In genomic region chr3:26623409-26624208, GRCh38 we compare ENCODE assay signal across 12 cellular contexts. TPM values are rescaled to one million over a fixed set of nuclear protein-coding genes. Genes with fewer than 3 reads are reported as not detected.
DNase-seq lines count a peak whose midpoint lies in the region; TF ChIP-seq lines count a peak whose summit lies in the region.
"Had no signal": no experiment of that assay in that cellular context is flagged by ENCODE, and none has a peak within 500 bp of the region (broad histone marks: within the 10 kb centered on the region; RNA-seq: fewer than 3 reads in every experiment).

No MANE protein-coding gene starts in this region.

- no peaks in the 10 kb centered on the region for H3K9me3 Mint-ChIP-seq in type B pancreatic cell
- H3K9me3 Mint-ChIP-seq: T-cell had no signal

- H3K27ac ChIP-seq in cardiac muscle cell (no peak overlapping the region), right atrium auricular region (no peak overlapping the region), mesodermal cell (ENCODE audit: low read depth, low read length, severe bottlenecking) (no peak overlapping the region)

- no peak for TF ChIP-seq CTCF in cardiac muscle cell (IDR thresholded peaks at IDR 0.05; ENCODE audit: low read depth, low read length)
- TF ChIP-seq CTCF in right atrium auricular region (IDR thresholded peaks at IDR 0.05) = no peak
- TF ChIP-seq CTCF in type B pancreatic cell (conservative IDR thresholded peaks at IDR 0.05) = no peak

- H3K9me3 ChIP-seq in cardiac muscle cell (ENCODE audit: low read depth) (no peaks in the 10 kb centered on the region), right atrium auricular region (no peaks in the 10 kb centered on the region), mesodermal cell (ENCODE audit: control insufficient read depth, low read length) (no peaks in the 10 kb centered on the region)

- DNase-seq in cardiac muscle cell (ENCODE audit: low read depth in 1 of 2, low spot score in 1 of 2) (peak in 1 of 2 donors; percentile 6), right atrium auricular region (ENCODE audit: low spot score) (no peak), ecto neural progenitor cell (ENCODE audit: low spot score) (peak; percentile 59), type B pancreatic cell (ENCODE audit: extremely low spot score, unreplicated experiment) (no peak), T-helper 9 cell (no peak), AG08396 (ENCODE audit: low spot score) (no peak)
- no peak for DNase-seq in stimulated activated CD4-positive, alpha-beta T cell treated with anti-CD3 and anti-CD28 coated beads, Interleukin-4, amount 100 ng/mL, for 1 hour
- DNase-seq: activated naive CD4-positive, alpha-beta T cell; mesenchymal stem cell; NCI-H2029 treated with DMSO at 0.1 percent for 48 hours; T-cell had no signal

- no peaks in the 10 kb centered on the region for H3K36me3 Mint-ChIP-seq in type B pancreatic cell
- H3K36me3 Mint-ChIP-seq: T-cell had no signal

- H3K4me1 ChIP-seq in cardiac muscle cell (ENCODE audit: low read depth) = peaks cover 2% of the 10 kb centered on the region
- peaks cover 0 to 20% of the 10 kb centered on the region in 2 donors for H3K4me1 ChIP-seq in right atrium auricular region
- H3K4me1 ChIP-seq in mesodermal cell (ENCODE audit: control insufficient read depth, insufficient read depth, low read length, poor library complexity, severe bottlenecking) = peaks cover 7% of the 10 kb centered on the region

- H3K4me1 Mint-ChIP-seq in type B pancreatic cell (ENCODE audit: unreplicated experiment) = peaks cover 19% of the 10 kb centered on the region
- H3K4me1 Mint-ChIP-seq: T-cell had no signal

- H3K4me3 ChIP-seq in cardiac muscle cell = peak overlapping the region; percentile 44
- H3K4me3 ChIP-seq in right atrium auricular region = peak overlapping the region in 1 of 2 donors; percentile 41
- H3K4me3 ChIP-seq in mesodermal cell (ENCODE audit: extremely low read depth, insufficient read depth, low read length, poor library complexity, severe bottlenecking) = peak overlapping the region; percentile 43

- 1% methylated on average over 14 to 26 of the region's 33 CpGs for WGBS in mesodermal cell (ENCODE audit: insufficient coverage in 2 of 2), 2 experiments

- H3K4me3 Mint-ChIP-seq in type B pancreatic cell = peak overlapping the region; percentile 86
- H3K4me3 Mint-ChIP-seq: T-cell had no signal

- H3K27ac Mint-ChIP-seq in type B pancreatic cell = no peak overlapping the region
- H3K27ac Mint-ChIP-seq: T-cell had no signal

- H3K27me3 ChIP-seq in cardiac muscle cell (peaks cover 85% of the 10 kb centered on the region), right atrium auricular region (peaks cover 0 to 7% of the 10 kb centered on the region in 2 donors)

- H3K36me3 ChIP-seq in cardiac muscle cell (no peaks in the 10 kb centered on the region), right atrium auricular region (no peaks in the 10 kb centered on the region), mesodermal cell (ENCODE audit: control insufficient read depth, insufficient read depth, low read length) (no peaks in the 10 kb centered on the region)

- peaks cover 82% of the 10 kb centered on the region for H3K27me3 Mint-ChIP-seq in type B pancreatic cell

RNA-seq across cellular contexts. Expression of gene LRRC3B, which starts 1.0 kb away (rescaled TPM):
- 0.09 and 0.42 TPM in 2 replicates for total RNA-seq in cardiac muscle cell
- 0.26 TPM in 1 of 2 replicates, not detected in the other for polyA plus RNA-seq in cardiac muscle cell
- under 1 TPM in 1 of 2 donors, not detected in 1; 0.04 TPM for total RNA-seq in right atrium auricular region
- polyA plus RNA-seq in mesodermal cell (2013, experiment 1 of 2) = 0.70 TPM
- 0.35 TPM for polyA plus RNA-seq in mesodermal cell (2013, experiment 2 of 2)
- 0.29 and 4.4 TPM in 2 replicates for total RNA-seq in type B pancreatic cell (ENCODE audit: low replicate concordance)
- total RNA-seq: T-cell had no signal
